33 cellular contexts compared by ENCODE assay signal in genomic region chr20:12721636-12722035, GRCh38.
"Had no signal": no experiment of that assay in that cellular context is flagged by ENCODE, and none has a peak within 500 bp of the region (broad histone marks: within the 10 kb centered on the region; RNA-seq: fewer than 3 reads in every experiment).

No MANE protein-coding gene starts in this region.

- H3K27me3 Mint-ChIP-seq: activated B cell treated with CpG ODN at 0.5 μM for 24 hours; activated CD8-positive, alpha-beta T cell treated with anti-CD3 and anti-CD28 coated beads for 36 hours; activated naive CD4-positive, alpha-beta T cell treated with anti-CD3 and anti-CD28 coated beads, Interleukin-2, amount 50 U/mL, for 24 hours; activated naive CD8-positive, alpha-beta T cell treated with anti-CD3 and anti-CD28 coated beads for 36 hours; activated naive CD8-positive, alpha-beta T cell treated with anti-CD3 and anti-CD28 coated beads, Interleukin-2, amount 50 U/mL, for 24 hours; activated T-helper 17 cell treated with anti-CD3 and anti-CD28 coated beads, Interleukin-2, amount 50 U/mL, for 72 hours; T-helper 17 cell had no signal

- DNase-seq: activated B cell treated with CpG ODN at 0.5 μM for 24 hours; activated CD4-positive, alpha-beta T cell treated with anti-CD3 and anti-CD28 coated beads for 48 hours; activated CD4-positive, alpha-beta T cell treated with anti-CD3 and anti-CD28 coated beads, Interleukin-2, amount 50 U/mL, for 1 hour; activated CD4-positive, alpha-beta T cell treated with anti-CD3 and anti-CD28 coated beads, Interleukin-2, amount 50 U/mL, for 48 hours; activated CD8-positive, alpha-beta memory T cell treated with anti-CD3 and anti-CD28 coated beads for 24 hours; activated CD8-positive, alpha-beta T cell treated with anti-CD3 and anti-CD28 coated beads for 36 hours; activated effector memory CD4-positive, alpha-beta T cell treated with Interleukin-2 at 50 U/mL for 16 hours; activated naive CD4-positive, alpha-beta T cell treated with anti-CD3 and anti-CD28 coated beads for 36 hours; activated naive CD8-positive, alpha-beta T cell treated with anti-CD3 and anti-CD28 coated beads for 36 hours; activated naive CD8-positive, alpha-beta T cell treated with anti-CD3 and anti-CD28 coated beads, Interleukin-2, amount 50 U/mL, for 24 hours; activated T-cell treated with anti-CD3 and anti-CD28 coated beads, Interleukin-2, amount 50 U/mL, for 4 hours; adrenal gland; amygdala; aorta; central memory CD4-positive, alpha-beta T cell; cerebellar nuclear complex; colonic mucosa; effector memory CD4-positive, alpha-beta T cell; endodermal cell; foreskin fibroblast; head of caudate nucleus; T-helper 17 cell; T1000; WERI-Rb-1 had no signal

- H3K4me1 Mint-ChIP-seq: activated B cell treated with CpG ODN at 0.5 μM for 24 hours; activated naive CD4-positive, alpha-beta T cell treated with anti-CD3 and anti-CD28 coated beads, Interleukin-2, amount 50 U/mL, for 24 hours; activated naive CD8-positive, alpha-beta T cell treated with anti-CD3 and anti-CD28 coated beads for 36 hours; activated naive CD8-positive, alpha-beta T cell treated with anti-CD3 and anti-CD28 coated beads, Interleukin-2, amount 50 U/mL, for 24 hours; activated T-helper 17 cell treated with anti-CD3 and anti-CD28 coated beads, Interleukin-2, amount 50 U/mL, for 72 hours; brain; T-helper 17 cell had no signal

- H3K9me3 ChIP-seq: adrenal gland, breast epithelium, colonic mucosa had no signal

- ATAC-seq: activated CD4-positive, CD25-positive, alpha-beta regulatory T cell treated with anti-CD3 and anti-CD28 coated beads, Interleukin-2, amount 50 U/mL, for 24 hours; activated CD8-positive, alpha-beta T cell treated with anti-CD3 and anti-CD28 coated beads for 36 hours; activated naive CD8-positive, alpha-beta T cell treated with anti-CD3 and anti-CD28 coated beads, Interleukin-2, amount 50 U/mL, for 24 hours; activated T-cell treated with anti-CD3 and anti-CD28 coated beads, Interleukin-2, amount 50 U/mL, for 4 hours; activated T-helper 17 cell treated with anti-CD3 and anti-CD28 coated beads, Interleukin-2, amount 50 U/mL, for 72 hours; esophagus mucosa; T-helper 17 cell had no signal

- H3K4me3 Mint-ChIP-seq: activated B cell treated with CpG ODN at 0.5 μM for 24 hours; activated CD8-positive, alpha-beta T cell treated with anti-CD3 and anti-CD28 coated beads for 36 hours; activated naive CD4-positive, alpha-beta T cell treated with anti-CD3 and anti-CD28 coated beads for 36 hours; activated naive CD4-positive, alpha-beta T cell treated with anti-CD3 and anti-CD28 coated beads, Interleukin-2, amount 50 U/mL, for 24 hours; activated naive CD8-positive, alpha-beta T cell treated with anti-CD3 and anti-CD28 coated beads for 36 hours; activated naive CD8-positive, alpha-beta T cell treated with anti-CD3 and anti-CD28 coated beads, Interleukin-2, amount 50 U/mL, for 24 hours; activated T-cell treated with anti-CD3 and anti-CD28 coated beads, Interleukin-2, amount 50 U/mL, for 4 hours; activated T-helper 17 cell treated with anti-CD3 and anti-CD28 coated beads, Interleukin-2, amount 50 U/mL, for 72 hours; brain; endodermal cell; T-helper 17 cell; T-helper 2 cell treated with Interferon-gamma antibody and Interleukin-4, amounts not matched to agents 5 μg/mL and 100 μg/mL, for 36 hours had no signal

- H3K27me3 ChIP-seq: adrenal gland, breast epithelium, cardiac muscle cell, colonic mucosa had no signal

- H3K36me3 Mint-ChIP-seq: activated naive CD4-positive, alpha-beta T cell treated with anti-CD3 and anti-CD28 coated beads, Interleukin-2, amount 50 U/mL, for 24 hours; activated naive CD8-positive, alpha-beta T cell treated with anti-CD3 and anti-CD28 coated beads for 36 hours; brain had no signal

- FAIRE-seq: frontal cortex had no signal

- H3K4me3 ChIP-seq: adrenal gland, breast epithelium, cardiac muscle cell, colonic mucosa had no signal

- H3K27ac Mint-ChIP-seq: activated B cell treated with CpG ODN at 0.5 μM for 24 hours; activated CD8-positive, alpha-beta T cell treated with anti-CD3 and anti-CD28 coated beads for 36 hours; activated naive CD4-positive, alpha-beta T cell treated with anti-CD3 and anti-CD28 coated beads for 36 hours; activated naive CD4-positive, alpha-beta T cell treated with anti-CD3 and anti-CD28 coated beads, Interleukin-2, amount 50 U/mL, for 24 hours; activated naive CD8-positive, alpha-beta T cell treated with anti-CD3 and anti-CD28 coated beads for 36 hours; activated naive CD8-positive, alpha-beta T cell treated with anti-CD3 and anti-CD28 coated beads, Interleukin-2, amount 50 U/mL, for 24 hours; activated T-helper 17 cell treated with anti-CD3 and anti-CD28 coated beads, Interleukin-2, amount 50 U/mL, for 72 hours; brain; endodermal cell; T-helper 17 cell; T-helper 2 cell treated with Interferon-gamma antibody and Interleukin-4, amounts not matched to agents 5 μg/mL and 100 μg/mL, for 36 hours had no signal

- H3K4me1 ChIP-seq: adrenal gland, breast epithelium, colonic mucosa had no signal

- H3K9me3 Mint-ChIP-seq: activated B cell treated with CpG ODN at 0.5 μM for 24 hours; activated naive CD8-positive, alpha-beta T cell treated with anti-CD3 and anti-CD28 coated beads for 36 hours; activated T-helper 17 cell treated with anti-CD3 and anti-CD28 coated beads, Interleukin-2, amount 50 U/mL, for 72 hours; brain; endodermal cell; T-helper 2 cell treated with Interferon-gamma antibody and Interleukin-4, amounts not matched to agents 5 μg/mL and 100 μg/mL, for 36 hours had no signal

- H3K36me3 ChIP-seq: adrenal gland, breast epithelium, cardiac muscle cell, colonic mucosa, WERI-Rb-1 had no signal

- H3K27ac ChIP-seq: adrenal gland, breast epithelium, cardiac muscle cell, colonic mucosa, WERI-Rb-1 had no signal
